ENCODE assay signal across 18 cellular contexts in the genomic region with DNA sequence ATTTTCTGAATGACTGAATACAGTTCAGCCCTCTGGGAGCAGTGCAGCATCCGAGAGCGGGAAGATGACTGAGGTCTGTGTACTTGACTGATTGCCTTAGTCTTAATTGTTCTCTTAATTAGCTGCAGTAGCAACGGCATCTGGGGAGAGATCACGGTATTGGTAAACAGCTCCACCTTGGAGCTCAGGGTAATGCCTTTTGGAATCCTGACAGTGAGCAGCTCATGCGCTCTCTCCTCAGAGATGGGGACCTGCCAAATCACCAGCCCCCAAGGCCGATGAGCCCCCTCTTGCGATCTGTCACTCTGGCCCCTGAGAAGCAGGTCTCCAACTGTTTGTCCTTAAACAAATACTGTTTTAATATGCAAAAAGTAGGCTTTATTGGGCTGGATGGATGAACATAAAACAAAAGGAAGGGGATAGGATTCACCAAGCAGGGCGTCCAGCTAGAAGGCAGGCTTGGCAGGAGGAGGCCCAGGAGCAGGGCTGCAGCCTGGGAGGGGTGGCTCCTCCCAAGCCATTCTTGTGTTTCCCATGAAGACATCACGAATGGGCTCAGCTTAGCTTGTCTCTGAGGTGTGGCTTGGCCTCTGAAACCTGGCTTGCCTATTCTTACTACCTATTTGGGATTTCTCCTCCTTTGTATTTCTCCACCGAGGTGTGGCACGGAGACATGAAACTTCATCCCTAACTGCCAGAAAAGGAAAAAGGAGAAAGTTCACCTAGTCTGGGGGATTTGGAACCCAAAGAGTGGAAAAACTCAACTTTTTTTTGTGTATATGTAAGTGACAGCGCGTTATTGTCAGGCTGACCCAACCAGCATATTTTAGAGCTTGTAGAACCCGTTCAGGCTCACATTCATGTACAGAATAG.
"Had no signal": no experiment of that assay in that cellular context is flagged by ENCODE, and none has a peak within 500 bp of the region (broad histone marks: within the 10 kb centered on the region; RNA-seq: fewer than 3 reads in every experiment).

No MANE protein-coding gene starts in this region.

- H3K36me3 Mint-ChIP-seq: naive thymus-derived CD8-positive, alpha-beta T cell; stimulated activated memory B cell treated with anti-CD40 and anti-IgM and Interleukin-4, amounts not matched to agents 10 μg/mL and 1 μg/mL and 100 μg/mL, for 72 hours had no signal

- H3K4me1 Mint-ChIP-seq: naive thymus-derived CD8-positive, alpha-beta T cell; stimulated activated memory B cell treated with anti-CD40 and anti-IgM and Interleukin-4, amounts not matched to agents 10 μg/mL and 1 μg/mL and 100 μg/mL, for 72 hours had no signal

- ATAC-seq: activated T-cell treated with anti-CD3 and anti-CD28 coated beads, Interleukin-2, amount 50 U/mL, for 72 hours; naive thymus-derived CD8-positive, alpha-beta T cell; sciatic nerve; stimulated activated memory B cell treated with anti-CD40 and anti-IgM and Interleukin-4, amounts not matched to agents 10 μg/mL and 1 μg/mL and 100 μg/mL, for 72 hours had no signal

- FAIRE-seq: astrocyte had no signal

- H3K4me3 Mint-ChIP-seq: activated T-cell treated with anti-CD3 and anti-CD28 coated beads, Interleukin-2, amount 50 U/mL, for 72 hours; naive thymus-derived CD8-positive, alpha-beta T cell; stimulated activated memory B cell treated with anti-CD40 and anti-IgM and Interleukin-4, amounts not matched to agents 10 μg/mL and 1 μg/mL and 100 μg/mL, for 72 hours had no signal

- H3K9me3 Mint-ChIP-seq: stimulated activated memory B cell treated with anti-CD40 and anti-IgM and Interleukin-4, amounts not matched to agents 10 μg/mL and 1 μg/mL and 100 μg/mL, for 72 hours had no signal

- H3K27ac Mint-ChIP-seq: activated T-cell treated with anti-CD3 and anti-CD28 coated beads, Interleukin-2, amount 50 U/mL, for 72 hours; naive thymus-derived CD8-positive, alpha-beta T cell; stimulated activated memory B cell treated with anti-CD40 and anti-IgM and Interleukin-4, amounts not matched to agents 10 μg/mL and 1 μg/mL and 100 μg/mL, for 72 hours had no signal

- H3K4me1 ChIP-seq: breast epithelium, testis, upper lobe of left lung had no signal

- H3K9me3 ChIP-seq: breast epithelium, ovary, testis, upper lobe of left lung had no signal

- H3K36me3 ChIP-seq: breast epithelium, ovary, upper lobe of left lung had no signal

- H3K4me2 ChIP-seq: smooth muscle cell had no signal

- H3K27ac ChIP-seq: breast epithelium, coronary artery, ovary, testis, upper lobe of left lung, VCaP had no signal

- H3K4me3 ChIP-seq: breast epithelium, coronary artery, ovary, smooth muscle cell, testis, upper lobe of left lung had no signal

- H3K27me3 ChIP-seq: breast epithelium, ovary, testis, upper lobe of left lung had no signal

- DNase-seq: activated CD4-positive, alpha-beta T cell treated with anti-CD3 and anti-CD28 coated beads, Interleukin-2, amount 50 U/mL, for 4 hours; activated effector memory CD4-positive, alpha-beta T cell treated with anti-CD3 and anti-CD28 coated beads, Interleukin-2, amount 50 U/mL, for 16 hours; activated naive CD4-positive, alpha-beta T cell treated with anti-CD3 and anti-CD28 coated beads, Interleukin-2, amount 50 U/mL, for 16 hours; activated T-cell treated with anti-CD3 and anti-CD28 coated beads, Interleukin-2, amount 50 U/mL, for 72 hours; effector CD4-positive, alpha-beta T cell; mesendoderm; naive thymus-derived CD8-positive, alpha-beta T cell; ovary; stimulated activated CD4-positive, alpha-beta T cell treated with anti-CD3 and anti-CD28 coated beads, Interleukin-4, amount 100 ng/mL, for 4 hours; testis; upper lobe of left lung had no signal

- H3K27me3 Mint-ChIP-seq: stimulated activated memory B cell treated with anti-CD40 and anti-IgM and Interleukin-4, amounts not matched to agents 10 μg/mL and 1 μg/mL and 100 μg/mL, for 72 hours had no signal
